19 cellular contexts compared by ENCODE assay signal in the genomic region with DNA sequence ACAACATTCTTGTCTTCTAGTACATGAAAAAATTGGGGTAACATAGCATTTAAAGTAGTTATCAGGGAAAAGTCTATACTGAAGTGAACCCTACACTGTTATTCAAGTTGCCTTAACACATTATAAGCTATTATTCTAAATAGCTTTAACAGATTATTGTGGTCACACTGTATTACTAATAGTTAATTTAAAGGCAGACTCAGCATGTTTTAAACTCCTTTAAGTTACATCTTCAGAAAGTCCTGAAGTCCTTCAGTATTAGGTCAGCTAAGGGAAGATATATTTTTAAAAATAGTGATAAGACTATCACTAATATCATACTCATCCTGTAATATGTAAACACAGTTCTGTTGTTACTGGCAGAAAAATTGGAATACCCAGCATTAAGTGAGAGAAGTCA.
DNase-seq lines count a peak whose midpoint lies in the region; ATAC-seq, FAIRE-seq and TF ChIP-seq lines count a peak whose summit lies in the region.
"Had no signal": no experiment of that assay in that cellular context is flagged by ENCODE, and none has a peak within 500 bp of the region (broad histone marks: within the 10 kb centered on the region; RNA-seq: fewer than 3 reads in every experiment).

No MANE protein-coding gene starts in this region.

- no peak overlapping the region for H3K56ac ChIP-seq in IMR-90 (ENCODE audit: extremely low read depth, insufficient read depth, low read length)

- H2AFZ ChIP-seq in IMR-90 (replicated peaks; ENCODE audit: low read length, poor library complexity) (no peak overlapping the region), K562 (ENCODE audit: low read depth, low read length) (no peak overlapping the region)
- H2AFZ ChIP-seq: GM23338 had no signal

- TF ChIP-seq EP300 in A549 (IDR thresholded peaks at IDR 0.05) (no peak), K562 (IDR thresholded peaks at IDR 0.05; ENCODE audit: low read length) (no peak)

- H3K27me3 ChIP-seq in IMR-90 (ENCODE audit: control insufficient read depth, insufficient read depth, low read length), result no peaks in the 10 kb centered on the region
- no peaks in the 10 kb centered on the region for H3K27me3 ChIP-seq in K562 (ENCODE audit: control insufficient read depth in 2 of 2, insufficient read depth in 2 of 2, low read length in 2 of 2)

- H3K79me2 ChIP-seq in K562 (ENCODE audit: control insufficient read depth, insufficient read depth, low read length), result no peaks in the 10 kb centered on the region

- H4K20me1 ChIP-seq in IMR-90 (ENCODE audit: insufficient read depth, low read length), result no peaks in the 10 kb centered on the region
- H4K20me1 ChIP-seq in K562 (replicated peaks; ENCODE audit: control insufficient read depth, insufficient read depth, low read length), result no peaks in the 10 kb centered on the region

- TF ChIP-seq CTCF in A549 (IDR thresholded peaks at IDR 0.05) (no peak), IMR-90 (conservative IDR thresholded peaks at IDR 0.05; ENCODE audit: low read depth, low read length) (no peak), K562 (IDR thresholded peaks at IDR 0.05 in 2 of 3, conservative IDR thresholded peaks at IDR 0.05 in 1 of 3; ENCODE audit: insufficient read depth in 2 of 3, low read depth in 1 of 3, low read length in 3 of 3) (no peak), endothelial cell (IDR thresholded peaks at IDR 0.05; ENCODE audit: unreplicated experiment) (no peak)

- ATAC-seq in A549 (no peak), IMR-90 (ENCODE audit: low read depth) (no peak), K562 (no peak), HG03139 (IDR thresholded peaks at IDR 0.05; ENCODE audit: unreplicated experiment) (no peak)
- ATAC-seq: GM23338, HCT116 had no signal

- dilution Hi-C loops in IMR-90 (cut with HindIII; ENCODE audit: low sequenced_read_pairs, unreplicated experiment), result no loop called here

- H2AK9ac ChIP-seq in IMR-90 (replicated peaks; ENCODE audit: low read depth, low read length, poor library complexity), result no peak overlapping the region

- H3K4ac ChIP-seq in IMR-90 (ENCODE audit: low read depth, low read length), result no peak overlapping the region

- H3K36me3 Mint-ChIP-seq in endothelial cell (ENCODE audit: low read depth, unreplicated experiment), result peaks cover 5% of the 10 kb centered on the region

- H3K36me3 ChIP-seq in IMR-90 (ENCODE audit: control insufficient read depth, insufficient read depth, low read length) (peaks cover 4% of the 10 kb centered on the region; the same call in 1 of the 2 replicates), K562 (ENCODE audit: control insufficient read depth, insufficient read depth, low read length) (no peaks in the 10 kb centered on the region)

- POLR2A ChIA-PET in A549 (lab: Yijun Ruan, JAX) (no interaction called here), IMR-90 (lab: Charles Lee; ENCODE audit: unreplicated experiment) (no interaction called here), K562 (lab: Yijun Ruan, JAX) (no interaction called here)

- no peak overlapping the region for H3K14ac ChIP-seq in IMR-90 (replicated peaks; ENCODE audit: low read depth, low read length)

- no peak overlapping the region for H4K91ac ChIP-seq in IMR-90 (ENCODE audit: insufficient read depth, low read depth, low read length)

- peaks cover 13% of the 10 kb centered on the region for H3K4me1 Mint-ChIP-seq in endothelial cell (ENCODE audit: unreplicated experiment)
- H3K4me1 Mint-ChIP-seq: CD4-positive, alpha-beta memory T cell had no signal

- DNase-seq in A549 (ENCODE audit: low read depth in 1 of 2, low spot score in 1 of 2), result no peak
- DNase-seq in IMR-90, result peak; percentile 33
- no peak for DNase-seq in K562 (ENCODE audit: extremely low read depth in 1 of 4, low spot score in 3 of 4)
- no peak for DNase-seq in stimulated activated naive CD4-positive, alpha-beta T cell treated with Interleukin-2 at 50 U/mL for 16 hours (lab: John Stamatoyannopoulos, UW)
- no peak for DNase-seq in endothelial cell (ENCODE audit: low spot score)
- DNase-seq: 8988T; C1 segment of cervical spinal cord; Calu3; CD4-positive, alpha-beta memory T cell; COR-L47; DMS53; DMS79 treated with DMSO at 0.1 percent for 48 hours; GF-D8; H9; HFFc6 had no signal

- peaks cover 1% of the 10 kb centered on the region for H3K27me3 Mint-ChIP-seq in endothelial cell (ENCODE audit: unreplicated experiment)
- H3K27me3 Mint-ChIP-seq: CD4-positive, alpha-beta memory T cell had no signal

- H3K9me3 Mint-ChIP-seq in endothelial cell (ENCODE audit: unreplicated experiment), result no peaks in the 10 kb centered on the region
- H3K9me3 Mint-ChIP-seq: GM23338, H9, HFFc6 had no signal

- H3K27ac ChIP-seq in A549, result no peak overlapping the region
- H3K27ac ChIP-seq in IMR-90 (ENCODE audit: insufficient read depth, low read length), result no peak overlapping the region
- no peak overlapping the region for H3K27ac ChIP-seq in K562 (ENCODE audit: extremely low read depth, low read depth, low read length)

- no peaks in the 10 kb centered on the region for H3K79me1 ChIP-seq in IMR-90 (ENCODE audit: low read depth in 1 of 2, low read length in 2 of 2)

- TF ChIP-seq POLR2A in A549 (IDR thresholded peaks at IDR 0.05; ENCODE audit: low read length) (no peak), IMR-90 (IDR thresholded peaks at IDR 0.05; ENCODE audit: low read depth, low read length) (no peak), K562 (conservative IDR thresholded peaks at IDR 0.05) (no peak)

- H2BK20ac ChIP-seq in IMR-90 (ENCODE audit: low read depth, low read length), result no peak overlapping the region

- H3K27ac Mint-ChIP-seq in endothelial cell (ENCODE audit: unreplicated experiment), result no peak overlapping the region
- H3K27ac Mint-ChIP-seq: GM23338, H9, HFFc6 had no signal

- H3K9me1 ChIP-seq in IMR-90 (ENCODE audit: insufficient read depth, low read length), result peaks cover 5% of the 10 kb centered on the region; the same call in 1 of the 2 replicates
- no peaks in the 10 kb centered on the region for H3K9me1 ChIP-seq in K562 (ENCODE audit: control insufficient read depth, insufficient read depth, low read length)

- no peak overlapping the region for H3K4me3 ChIP-seq in A549
- H3K4me3 ChIP-seq in IMR-90 (ENCODE audit: insufficient read depth, low read depth, low read length), result no peak overlapping the region
- no peak overlapping the region for H3K4me3 ChIP-seq in K562
- H3K4me3 ChIP-seq: GM23338 had no signal

- CTCF ChIA-PET in A549 (lab: Yijun Ruan, JAX) (no interaction called here), IMR-90 (lab: Yijun Ruan, JAX) (no interaction called here), K562 (lab: Yijun Ruan, JAX; ENCODE audit: low intra/inter-chr PET ratio) (no interaction called here)

- no peak overlapping the region for H4K5ac ChIP-seq in IMR-90 (ENCODE audit: low read depth, low read length)

- H4K8ac ChIP-seq in IMR-90 (ENCODE audit: low read depth in 2 of 2, low read length in 2 of 2), result no peak overlapping the region

- no peak overlapping the region for H2AK5ac ChIP-seq in IMR-90 (ENCODE audit: low read depth, low read length)

- H3K4me3 Mint-ChIP-seq in endothelial cell (ENCODE audit: unreplicated experiment), result no peak overlapping the region
- H3K4me3 Mint-ChIP-seq: CD4-positive, alpha-beta memory T cell; GM23338; H9; HFFc6 had no signal

- H3K18ac ChIP-seq in IMR-90 (ENCODE audit: low read depth, low read length), result no peak overlapping the region

- FAIRE-seq in A549 (lab: Jason Lieb, UNC) (no peak), K562 (lab: Jason Lieb, UNC) (no peak)
- FAIRE-seq: GM18507 had no signal

- H2BK120ac ChIP-seq in IMR-90 (ENCODE audit: low read depth, low read length), result no peak overlapping the region

- H3K9me3 ChIP-seq in A549 (no peaks in the 10 kb centered on the region), IMR-90 (ENCODE audit: control insufficient read depth, insufficient read depth, low read length) (no peaks in the 10 kb centered on the region), K562 (replicated peaks; ENCODE audit: control insufficient read depth, insufficient read depth, low read depth, low read length) (no peaks in the 10 kb centered on the region)

- no peak overlapping the region for H2BK15ac ChIP-seq in IMR-90 (ENCODE audit: low read depth, low read length)

- H3K4me2 ChIP-seq in A549 (no peak overlapping the region), IMR-90 (ENCODE audit: low read depth, low read length) (no peak overlapping the region), K562 (ENCODE audit: insufficient read depth, low read length) (no peak overlapping the region)
- H3K4me2 ChIP-seq: GM23338 had no signal

- no peak overlapping the region for H3K23ac ChIP-seq in IMR-90 (ENCODE audit: low read depth, low read length)

- TF ChIP-seq RAD21 in A549 (conservative IDR thresholded peaks at IDR 0.05 in 1 of 2, IDR thresholded peaks at IDR 0.05 in 1 of 2) (no peak), IMR-90 (IDR thresholded peaks at IDR 0.05; ENCODE audit: low read length) (no peak), K562 (CRISPR knock-in tag; conservative IDR thresholded peaks at IDR 0.05 in 1 of 2, IDR thresholded peaks at IDR 0.05 in 1 of 2) (no peak)

- in situ Hi-C loops in IMR-90 (cut with MboI; ENCODE audit: low sequenced_read_pairs), result no loop called here
- in situ Hi-C loops in K562 (cut with MboI), result no loop called here

- BruUV-seq in IMR-90 (replicated peaks; lab: Mats Ljungman, UMichigan) (no TSS peak), K562 (replicated peaks; lab: Mats Ljungman, UMichigan) (no TSS peak)

- H3K9ac ChIP-seq in IMR-90 (ENCODE audit: low read depth, low read length) (no peak overlapping the region), K562 (ENCODE audit: insufficient read depth in 1 of 2, low read depth in 2 of 2, low read length in 2 of 2) (no peak overlapping the region)

- H3K4me1 ChIP-seq in A549 (no peaks in the 10 kb centered on the region; the same call in 2 of the 3 replicates), IMR-90 (ENCODE audit: control insufficient read depth, insufficient read depth, low read length) (no peaks in the 10 kb centered on the region), K562 (replicated peaks in 1 of 2; ENCODE audit: control insufficient read depth in 2 of 2, insufficient read depth in 2 of 2, low read length in 2 of 2) (peaks cover 0 to 10% of the 10 kb centered on the region in 2 experiments; a peak in 3 of 5 replicates)

- intact Hi-C loops in IMR-90 (cut with micrococcal nuclease) (no loop called here), K562 (cut with micrococcal nuclease) (no loop called here)

- H2BK5ac ChIP-seq in IMR-90 (ENCODE audit: low read depth, low read length, poor library complexity, severe bottlenecking), result no peak overlapping the region

TF ChIP-seq in A549, 52 proteins besides CTCF, POLR2A, EP300 and RAD21:
- no peak for TF ChIP-seq HOXA7 (CRISPR knock-in tag; IDR thresholded peaks at IDR 0.05)
- no peak for TF ChIP-seq CBX8 (IDR thresholded peaks at IDR 0.05)
- peak; percentile 7 for TF ChIP-seq MAFK (IDR thresholded peaks at IDR 0.05; ENCODE audit: partially characterized antibody)

TF ChIP-seq in IMR-90, 13 proteins besides CTCF, POLR2A, EP300 and RAD21 (continues in another document):
- peak; percentile 57; the same call in 1 of the 2 replicates for TF ChIP-seq MAFK (IDR thresholded peaks at IDR 0.05; ENCODE audit: low read depth, low read length)

TF ChIP-seq in K562, 482 proteins besides CTCF, POLR2A, EP300 and RAD21 (continues in another document):
- TF ChIP-seq ZNF316 (IDR thresholded peaks at IDR 0.05) (peak; percentile 76), TOE1 (IDR thresholded peaks at IDR 0.05; ENCODE audit: borderline replicate concordance) (no peak), TOE1 (CRISPR knock-in tag; IDR thresholded peaks at IDR 0.05; ENCODE audit: borderline replicate concordance, low read depth) (no peak), MAFG (tag; conservative IDR thresholded peaks at IDR 0.05) (0 out of 2 replicates have a peak, but pooled peaks have one; percentile 5)
